Comparison of ENCODE assay signal across 19 cellular contexts in genomic region chr13:97354808-97355207, GRCh38.
A peak's percentile ranks its signal among the peaks of the same experiment; 100 is the strongest.
DNase-seq lines count a peak whose midpoint lies in the region; FAIRE-seq and TF ChIP-seq lines count a peak whose summit lies in the region.
"Had no signal": no experiment of that assay in that cellular context is flagged by ENCODE, and none has a peak within 500 bp of the region (broad histone marks: within the 10 kb centered on the region; RNA-seq: fewer than 3 reads in every experiment).

No MANE protein-coding gene starts in this region.

- 95% methylated on average over 5 of the region's 5 CpGs for WGBS in SK-N-SH (ENCODE audit: low lambda C conversion rate)

- no peak for TF ChIP-seq RAD21 in SK-N-SH (IDR thresholded peaks at IDR 0.05; ENCODE audit: low read length)

- H3K9me1 ChIP-seq in keratinocyte (ENCODE audit: control insufficient read depth, extremely low read depth, insufficient read depth, low read length): no peaks in the 10 kb centered on the region

- peaks cover 7 to 9% of the 10 kb centered on the region in 2 experiments for H3K36me3 ChIP-seq in keratinocyte (ENCODE audit: control insufficient read depth in 2 of 2, extremely low read depth in 1 of 2, insufficient read depth in 2 of 2, low read length in 2 of 2)
- peaks cover 76 to 89% of the 10 kb centered on the region in 2 experiments for H3K36me3 ChIP-seq in SK-N-SH (replicated peaks in 1 of 2; ENCODE audit: control insufficient read depth in 1 of 2, insufficient read depth in 2 of 2, low read length in 1 of 2)

- H3K27me3 ChIP-seq in keratinocyte (ENCODE audit: control insufficient read depth, extremely low read depth, insufficient read depth, low read length) (no peaks in the 10 kb centered on the region), SK-N-SH (ENCODE audit: insufficient read depth) (no peaks in the 10 kb centered on the region)

- dilution Hi-C loops in keratinocyte (cut with MboI; ENCODE audit: extremely low pct_ligation_motif_present, low sequenced_read_pairs): no loop called here

- peaks cover 62% of the 10 kb centered on the region for H3F3A ChIP-seq in SK-N-SH (replicated peaks; ENCODE audit: insufficient read depth)

- FAIRE-seq in H54 (lab: Jason Lieb, UNC) (peak; percentile 86), keratinocyte (lab: Jason Lieb, UNC) (peak; percentile 69)
- FAIRE-seq: HTR-8/SVneo had no signal

- POLR2A ChIA-PET in SK-N-SH (lab: Yijun Ruan, JAX): no interaction called here

- no peak for TF ChIP-seq POLR2A in H54 (IDR thresholded peaks at IDR 0.05; ENCODE audit: low read depth, low read length)

- CTCF ChIA-PET in SK-N-SH (lab: Yijun Ruan, JAX): interaction anchor here (0.9 to 4.1 kb wide), 3 partner anchors 10 to 245 kb away, joined by 3 to 16 read pairs (median 13); no protein-coding TSS in a partner anchor

- no peak overlapping the region for H3K9ac ChIP-seq in keratinocyte (ENCODE audit: control insufficient read depth, extremely low read depth, insufficient read depth, low read length)
- H3K9ac ChIP-seq in SK-N-SH: no peak overlapping the region

- TF ChIP-seq CTCF in keratinocyte (optimal IDR thresholded peaks at IDR 0.05 in 1 of 3, IDR thresholded peaks at IDR 0.05 in 1 of 3, conservative IDR thresholded peaks at IDR 0.05 in 1 of 3; ENCODE audit: extremely low read depth in 1 of 3, insufficient read depth in 2 of 3, low read length in 3 of 3) (no peak), SK-N-SH (IDR thresholded peaks at IDR 0.05) (no peak)

- TF ChIP-seq EP300 in SK-N-SH (IDR thresholded peaks at IDR 0.05; ENCODE audit: borderline replicate concordance in 1 of 2, low read depth in 1 of 2, low read length in 1 of 2): no peak

- H3K4me3 ChIP-seq in keratinocyte (ENCODE audit: control insufficient read depth in 2 of 3, extremely low read depth in 1 of 3, insufficient read depth in 2 of 3, low read depth in 1 of 3, low read length in 3 of 3) (no peak overlapping the region), SK-N-SH (ENCODE audit: low read depth in 2 of 2, low read length in 1 of 2) (no peak overlapping the region)
- H3K4me3 ChIP-seq: GM23338, SK-N-MC had no signal

- H2AFZ ChIP-seq in keratinocyte (ENCODE audit: control insufficient read depth, low read length): no peak overlapping the region
- H2AFZ ChIP-seq in SK-N-SH (ENCODE audit: low read depth): no peak overlapping the region
- H2AFZ ChIP-seq: GM23338 had no signal

- H3K4me1 ChIP-seq in keratinocyte (ENCODE audit: control insufficient read depth, extremely low read depth, insufficient read depth, low read length): peaks cover 3% of the 10 kb centered on the region
- 0 out of 4 replicates have a peak, but pooled peaks cover 0 to 9% of the 10 kb centered on the region in 2 experiments for H3K4me1 ChIP-seq in SK-N-SH (ENCODE audit: control insufficient read depth in 1 of 2, insufficient read depth in 2 of 2, low read depth in 1 of 2, low read length in 1 of 2)

- no peaks in the 10 kb centered on the region for H3K9me3 ChIP-seq in keratinocyte (ENCODE audit: control insufficient read depth, low read depth, low read length)
- 0 out of 2 replicates have a peak, but pooled peaks cover 5% of the 10 kb centered on the region for H3K9me3 ChIP-seq in SK-N-SH

- no peaks in the 10 kb centered on the region for H3K9me2 ChIP-seq in SK-N-SH

- H3K27ac ChIP-seq in angular gyrus (ENCODE audit: low read depth, low read length) (peak overlapping the region; percentile 57), keratinocyte (ENCODE audit: control insufficient read depth, insufficient read depth, low read length) (no peak overlapping the region), SK-N-SH (ENCODE audit: low read depth in 2 of 2, low read length in 1 of 2) (no peak overlapping the region; a peak in 1 of 4 replicates)
- H3K27ac ChIP-seq: SK-N-MC had no signal

- H3K79me2 ChIP-seq in keratinocyte (ENCODE audit: control insufficient read depth, insufficient read depth, low read length): no peaks in the 10 kb centered on the region
- H3K79me2 ChIP-seq in SK-N-SH (ENCODE audit: insufficient read depth): peaks cover 76% of the 10 kb centered on the region

- DNase-seq in H54 (ENCODE audit: insufficient read length, low spot score) (no peak), keratinocyte (ENCODE audit: low read depth, low spot score) (no peak), superior temporal gyrus (ENCODE audit: extremely low spot score) (peak; percentile 60), DMS 273 (lab: John Stamatoyannopoulos, UW; ENCODE audit: unreplicated experiment) (no peak), NCI-H345 treated with DMSO at 0.1 percent for 48 hours (lab: John Stamatoyannopoulos, UW; ENCODE audit: unreplicated experiment) (no peak), NCI-H1092 treated with DMSO at 0.1 percent for 48 hours (lab: John Stamatoyannopoulos, UW) (no peak), SK-N-SH (no peak)
- DNase-seq: C1 segment of cervical spinal cord; DMS79 treated with DMSO at 0.1 percent for 48 hours; Kasumi-1; NCI-H1105; NCI-H2081; NCI-H748 treated with DMSO at 0.1 percent for 48 hours; NK-92 treated with Interleukin-12 subunit alpha and Interleukin-12 subunit beta, amount 100 ng/mL, for 24 hours; SHP77 had no signal

- H4K20me1 ChIP-seq in keratinocyte (ENCODE audit: control insufficient read depth, extremely low read depth, insufficient read depth, low read length): no peaks in the 10 kb centered on the region
- H4K20me1 ChIP-seq in SK-N-SH (ENCODE audit: insufficient read depth): no peaks in the 10 kb centered on the region

- H3K4me2 ChIP-seq in keratinocyte (ENCODE audit: control insufficient read depth, extremely low read depth, insufficient read depth, low read depth, low read length): no peak overlapping the region
- no peak overlapping the region for H3K4me2 ChIP-seq in SK-N-SH
- H3K4me2 ChIP-seq: GM23338 had no signal

TF ChIP-seq in SK-N-SH, 30 proteins besides CTCF, POLR2A, EP300 and RAD21:
- TF ChIP-seq REST (IDR thresholded peaks at IDR 0.05; ENCODE audit: low read depth, low read length) (no peak), GATA2 (CRISPR knock-in tag; IDR thresholded peaks at IDR 0.05) (no peak), POLR2AphosphoS5 (IDR thresholded peaks at IDR 0.05; ENCODE audit: low read depth, low read length) (no peak), TEAD4 (IDR thresholded peaks at IDR 0.05; ENCODE audit: borderline replicate concordance, insufficient read depth) (no peak), USF1 (IDR thresholded peaks at IDR 0.05; ENCODE audit: borderline replicate concordance, low read depth) (no peak), RCOR1 (IDR thresholded peaks at IDR 0.05; ENCODE audit: low read length) (no peak), MEF2A (IDR thresholded peaks at IDR 0.05; ENCODE audit: borderline replicate concordance, low read depth) (no peak)
- TF ChIP-seq, protein P1, sequence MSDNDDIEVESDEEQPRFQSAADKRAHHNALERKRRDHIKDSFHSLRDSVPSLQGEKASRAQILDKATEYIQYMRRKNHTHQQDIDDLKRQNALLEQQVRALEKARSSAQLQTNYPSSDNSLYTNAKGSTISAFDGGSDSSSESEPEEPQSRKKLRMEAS (IDR thresholded peaks at IDR 0.05; ENCODE audit: low read depth): no peak
- TF ChIP-seq, protein P2, sequence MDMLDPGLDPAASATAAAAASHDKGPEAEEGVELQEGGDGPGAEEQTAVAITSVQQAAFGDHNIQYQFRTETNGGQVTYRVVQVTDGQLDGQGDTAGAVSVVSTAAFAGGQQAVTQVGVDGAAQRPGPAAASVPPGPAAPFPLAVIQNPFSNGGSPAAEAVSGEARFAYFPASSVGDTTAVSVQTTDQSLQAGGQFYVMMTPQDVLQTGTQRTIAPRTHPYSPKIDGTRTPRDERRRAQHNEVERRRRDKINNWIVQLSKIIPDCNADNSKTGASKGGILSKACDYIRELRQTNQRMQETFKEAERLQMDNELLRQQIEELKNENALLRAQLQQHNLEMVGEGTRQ (IDR thresholded peaks at IDR 0.05; ENCODE audit: borderline replicate concordance, low read depth, low read length): no peak
